ENCODE assay signal across 8 cellular contexts in the genomic region with DNA sequence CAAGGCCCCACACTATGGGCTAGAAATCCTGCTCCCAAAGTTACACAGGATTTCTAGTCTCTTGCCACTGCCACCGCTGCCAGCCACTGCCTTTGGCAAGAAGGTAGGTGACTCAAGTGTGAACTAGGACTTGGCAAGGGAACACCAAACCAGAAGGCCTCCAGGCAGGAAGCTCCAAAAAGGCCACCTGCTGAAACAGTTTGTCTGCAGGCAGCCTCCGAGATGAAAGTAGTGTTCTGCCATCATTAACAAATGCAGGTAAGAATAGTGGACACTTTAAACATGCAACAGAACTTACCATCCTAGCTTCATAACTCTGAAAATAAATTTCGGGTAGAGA. TPM values are rescaled to one million over a fixed set of nuclear protein-coding genes. Genes with fewer than 3 reads are reported as not detected.
DNase-seq lines count a peak whose midpoint lies in the region; TF ChIP-seq lines count a peak whose summit lies in the region.

No MANE protein-coding gene starts in this region.

- peaks cover 10% of the 10 kb centered on the region for H4K20me1 ChIP-seq in Loucy (ENCODE audit: insufficient read depth, low read length, poor library complexity, severe bottlenecking)

- H3K4me1 ChIP-seq in BE2C = peaks cover 12% of the 10 kb centered on the region
- peaks cover 74% of the 10 kb centered on the region for H3K4me1 ChIP-seq in Loucy (ENCODE audit: insufficient read depth, low read length, poor library complexity, severe bottlenecking)
- H3K4me1 ChIP-seq in mucosa of rectum (ENCODE audit: control insufficient read depth in 2 of 2, insufficient read depth in 2 of 2, low read length in 2 of 2) = peaks cover 9 to 20% of the 10 kb centered on the region in 2 donors
- peaks cover 13% of the 10 kb centered on the region for H3K4me1 ChIP-seq in A673 (ENCODE audit: insufficient read depth, low read length, poor library complexity, severe bottlenecking)

- H3K9ac ChIP-seq in Loucy (ENCODE audit: low read depth, low read length, poor library complexity, severe bottlenecking) = peak overlapping the region; percentile 90
- H3K9ac ChIP-seq in mucosa of rectum (ENCODE audit: low read depth in 1 of 2, low read length in 2 of 2) = peak overlapping the region in 1 of 2 donors; percentile 26

- in situ Hi-C loops in GM13977 (cut with MboI; ENCODE audit: low pct_unique_long_range_greater_than_20kb, low sequenced_read_pairs, unreplicated experiment) = no loop called here

- no peak for TF ChIP-seq CTCF in BE2C (IDR thresholded peaks at IDR 0.05; ENCODE audit: low read depth, low read length)
- TF ChIP-seq CTCF in Loucy (conservative IDR thresholded peaks at IDR 0.05; ENCODE audit: low read length) = no peak
- no peak for TF ChIP-seq CTCF in A673 (conservative IDR thresholded peaks at IDR 0.05; ENCODE audit: low read depth, low read length)
- no peak for TF ChIP-seq CTCF in GM13977 (IDR thresholded peaks at IDR 0.05; ENCODE audit: extremely low read depth, insufficient read depth, missing control alignments)

- H3K4me3 ChIP-seq in BE2C (ENCODE audit: low read depth, low read length) (no peak overlapping the region), Loucy (ENCODE audit: low read length, poor library complexity, severe bottlenecking) (peak overlapping the region; percentile 95), mucosa of rectum (ENCODE audit: low read length in 2 of 2) (no peak overlapping the region), A673 (ENCODE audit: low read depth, low read length, poor library complexity, severe bottlenecking) (no peak overlapping the region)

- peak overlapping the region; percentile 89 for H3K4me2 ChIP-seq in Loucy (ENCODE audit: low read depth, low read length, poor library complexity, severe bottlenecking)

- peaks cover 84% of the 10 kb centered on the region for H3K79me2 ChIP-seq in Loucy (ENCODE audit: insufficient read depth, low read length)

- no peaks in the 10 kb centered on the region for H3K9me2 ChIP-seq in Loucy (replicated peaks; ENCODE audit: low read depth, low read length)

- POLR2A ChIA-PET in A673 (lab: Charles Lee; ENCODE audit: low non-redundant PET) = no interaction called here

- no peak overlapping the region for H2AFZ ChIP-seq in Loucy (ENCODE audit: low read length)

- H3K27ac ChIP-seq in mucosa of rectum (ENCODE audit: low read depth in 2 of 2, low read length in 2 of 2) (peak overlapping the region; percentile 59 to 87), A673 (ENCODE audit: low read depth, low read length, poor library complexity, severe bottlenecking) (no peak overlapping the region)

- H3K27me3 ChIP-seq in BE2C (no peaks in the 10 kb centered on the region), Loucy (ENCODE audit: insufficient read depth, low read length, poor library complexity, severe bottlenecking) (no peaks in the 10 kb centered on the region), mucosa of rectum (ENCODE audit: control insufficient read depth in 2 of 2, insufficient read depth in 2 of 2, low read length in 2 of 2) (no peaks in the 10 kb centered on the region), A673 (replicated peaks; ENCODE audit: insufficient read depth, low read depth, low read length, poor library complexity) (no peaks in the 10 kb centered on the region)

- H3K36me3 ChIP-seq in BE2C = no peaks in the 10 kb centered on the region
- no peaks in the 10 kb centered on the region for H3K36me3 ChIP-seq in Loucy (ENCODE audit: insufficient read depth, low read length)
- H3K36me3 ChIP-seq in mucosa of rectum (ENCODE audit: control insufficient read depth in 2 of 2, insufficient read depth in 2 of 2, low read length in 2 of 2) = peaks cover 0 to 2% of the 10 kb centered on the region in 2 donors
- H3K36me3 ChIP-seq in A673 (ENCODE audit: insufficient read depth, low read length, poor library complexity, severe bottlenecking) = no peaks in the 10 kb centered on the region

- BruUV-seq in A673 (replicated peaks; lab: Mats Ljungman, UMichigan) = no TSS peak

- intact Hi-C loops in A673 (cut with micrococcal nuclease; ENCODE audit: unreplicated experiment) = no loop called here

- H3F3A ChIP-seq in Loucy (ENCODE audit: low read depth) = no peaks in the 10 kb centered on the region; the same call in 1 of the 2 replicates

- CTCF ChIA-PET in A673 (lab: Charles Lee) = no interaction called here

- H3K9me3 ChIP-seq in BE2C (no peaks in the 10 kb centered on the region), Loucy (ENCODE audit: insufficient read depth, low read depth, low read length) (no peaks in the 10 kb centered on the region), mucosa of rectum (ENCODE audit: control insufficient read depth in 2 of 2, low read length in 2 of 2) (no peaks in the 10 kb centered on the region), A673 (ENCODE audit: low read depth, low read length, poor library complexity, severe bottlenecking) (no peaks in the 10 kb centered on the region)

- DNase-seq in BE2C (peak; percentile 31), astrocyte of the hippocampus (ENCODE audit: low read depth, low spot score) (peak; percentile 33), NCI-H748 (lab: John Stamatoyannopoulos, UW; ENCODE audit: unreplicated experiment) (no peak), A673 (ENCODE audit: low spot score) (no peak), GM13977 (ENCODE audit: low spot score) (no peak)
- DNase-seq in stimulated activated naive CD4-positive, alpha-beta T cell treated with Interleukin-2 at 50 U/mL for 16 hours (lab: John Stamatoyannopoulos, UW) = no peak

RNA-seq across cellular contexts. Expression of a gene that starts 3.9 kb away (rescaled TPM):
- polyA plus RNA-seq in BE2C (2012; ENCODE audit: insufficient read depth, insufficient read length, low read depth) = 14.4 TPM
- total RNA-seq in A673 (2021) = 17.0 and 22.2 TPM in 2 replicates

Comparison
In these comparisons a context has a peak if more than half of its experiments do, and no peak if none do; other contexts are left out.
1. DNase-seq: peak in BE2C (single experiment) and astrocyte of the hippocampus (single experiment); none in NCI-H748 (single experiment), A673 (single experiment), stimulated activated naive CD4-positive, alpha-beta T cell treated with Interleukin-2 at 50 U/mL for 16 hours (single experiment) and GM13977 (single experiment).